Comparison of ENCODE assay signal across 8 cellular contexts in genomic region chr7:32892521-32893224, GRCh38. TPM values are rescaled to one million over a fixed set of nuclear protein-coding genes. Genes with fewer than 3 reads are reported as not detected.
A peak's percentile ranks its signal among the peaks of the same experiment; 100 is the strongest.
DNase-seq lines count a peak whose midpoint lies in the region; ATAC-seq and TF ChIP-seq lines count a peak whose summit lies in the region.

No MANE protein-coding gene starts in this region.

- no peaks in the 10 kb centered on the region for H3K27me3 Mint-ChIP-seq in activated T-helper 2 cell treated with anti-CD3 and anti-CD28 coated beads, Interferon-gamma antibody, Interleukin-2, Interleukin-4, amounts not matched to agents 10 μg/mL and 5 μg/mL and 100 μg/mL, durations not matched to agents 14 hours and 24 hours and 36 hours (ENCODE audit: low read depth)
- no peaks in the 10 kb centered on the region for H3K27me3 Mint-ChIP-seq in natural killer cell treated with Interleukin-12 subunit alpha and Interleukin-12 subunit beta and Interleukin-15 and Interleukin-18, amount 100 ng/mL, for 72 hours

- H3K27me3 ChIP-seq in PC-9 (ENCODE audit: insufficient read depth, low read depth): no peaks in the 10 kb centered on the region
- no peaks in the 10 kb centered on the region for H3K27me3 ChIP-seq in subcutaneous abdominal adipose tissue (ENCODE audit: control insufficient read depth in 5 of 5, insufficient read depth in 4 of 5, low read length in 5 of 5)

- H3K4me1 ChIP-seq in PC-9 (replicated peaks; ENCODE audit: insufficient read depth): peaks cover 35% of the 10 kb centered on the region
- peaks cover 0 to 37% (median 29%) of the 10 kb centered on the region in 5 donors for H3K4me1 ChIP-seq in subcutaneous abdominal adipose tissue (ENCODE audit: control insufficient read depth in 5 of 5, insufficient read depth in 5 of 5, low read length in 5 of 5)

- H3K4me1 Mint-ChIP-seq in activated T-helper 2 cell treated with anti-CD3 and anti-CD28 coated beads, Interferon-gamma antibody, Interleukin-2, Interleukin-4, amounts not matched to agents 10 μg/mL and 5 μg/mL and 100 μg/mL, durations not matched to agents 14 hours and 24 hours and 36 hours (ENCODE audit: low read depth): peaks cover 43% of the 10 kb centered on the region
- peaks cover 34 to 44% of the 10 kb centered on the region in 2 donors for H3K4me1 Mint-ChIP-seq in natural killer cell treated with Interleukin-12 subunit alpha and Interleukin-12 subunit beta and Interleukin-15 and Interleukin-18, amount 100 ng/mL, for 72 hours (ENCODE audit: low read depth in 2 of 2)

- peaks cover 33% of the 10 kb centered on the region for H3K79me2 ChIP-seq in PC-9 (ENCODE audit: low read depth)

- H4K20me1 ChIP-seq in PC-9 (ENCODE audit: insufficient read depth): peaks cover 25% of the 10 kb centered on the region

- peaks cover 38% of the 10 kb centered on the region; the same call in 1 of the 2 replicates for H3F3A ChIP-seq in PC-9 (ENCODE audit: insufficient read depth, low read depth)

- H3K36me3 ChIP-seq in PC-9 (ENCODE audit: low read depth) (no peaks in the 10 kb centered on the region), subcutaneous abdominal adipose tissue (ENCODE audit: control insufficient read depth in 5 of 5, insufficient read depth in 5 of 5, low read length in 5 of 5) (no peaks in the 10 kb centered on the region)

- H3K4me3 ChIP-seq in PC-9: peak overlapping the region; percentile 86
- peak overlapping the region; percentile 58 for H3K4me3 ChIP-seq in fibroblast of pulmonary artery (replicated peaks; ENCODE audit: low read depth, low read length)
- H3K4me3 ChIP-seq in subcutaneous abdominal adipose tissue (ENCODE audit: low read depth in 1 of 5, low read length in 5 of 5): peak overlapping the region; percentile 71 to 82 (median 74)

- TSS peak; percentile 97 for BruUV-seq in PC-9 (replicated peaks; lab: Mats Ljungman, UMichigan)

- H3K9ac ChIP-seq in subcutaneous abdominal adipose tissue (ENCODE audit: low read length in 5 of 5): peak overlapping the region; percentile 78 to 93 (median 90)

- peak overlapping the region; percentile 89 for H3K4me2 ChIP-seq in PC-9

- DNase-seq in PC-9: peak; percentile 50 to 79
- peak; percentile 51 for DNase-seq in activated T-helper 2 cell treated with anti-CD3 and anti-CD28 coated beads, Interferon-gamma antibody, Interleukin-2, Interleukin-4, amounts not matched to agents 10 μg/mL and 5 μg/mL and 100 μg/mL, durations not matched to agents 14 hours and 24 hours and 36 hours (ENCODE audit: low spot score)
- DNase-seq in fibroblast of pulmonary artery (ENCODE audit: low read depth): peak; percentile 75
- peak; percentile 60 for DNase-seq in natural killer cell treated with Interleukin-12 subunit alpha and Interleukin-12 subunit beta and Interleukin-15 and Interleukin-18, amount 100 ng/mL, for 72 hours (ENCODE audit: low spot score)

- CTCF ChIA-PET in PC-9 (lab: Charles Lee): interaction anchor here (1.0 kb wide), 1 partner anchor 46 kb away, joined by 5 read pairs; no protein-coding TSS in a partner anchor

- H3K27ac ChIP-seq in PC-9 (peak overlapping the region; percentile 87), subcutaneous abdominal adipose tissue (ENCODE audit: low read depth, low read length) (peak overlapping the region; percentile 99)

- POLR2A ChIA-PET in PC-9 (lab: Charles Lee; ENCODE audit: unreplicated experiment): interaction anchor here (0.6 to 1.4 kb wide), 5 partner anchors 13 to 90 kb away, joined by 3 to 25 read pairs (median 16); partner anchors contain the start of gene FKBP9

- H3K9me3 ChIP-seq in PC-9 (ENCODE audit: insufficient read depth, low read depth): no peaks in the 10 kb centered on the region
- no peaks in the 10 kb centered on the region for H3K9me3 ChIP-seq in subcutaneous abdominal adipose tissue (ENCODE audit: control insufficient read depth in 5 of 5, low read length in 5 of 5)

- H2AFZ ChIP-seq in PC-9: peak overlapping the region; percentile 89

- ATAC-seq in GM18499 (IDR thresholded peaks at IDR 0.05; ENCODE audit: insufficient read depth, unreplicated experiment) (peak; percentile 22), HG03558 (IDR thresholded peaks at IDR 0.05; ENCODE audit: extremely low read depth, unreplicated experiment) (peak; percentile 18), HG03521 (IDR thresholded peaks at IDR 0.05; ENCODE audit: unreplicated experiment) (no peak)
- peak in 1 of 2 donors; percentile 22 for ATAC-seq in natural killer cell treated with Interleukin-12 subunit alpha and Interleukin-12 subunit beta and Interleukin-15 and Interleukin-18, amount 100 ng/mL, for 72 hours

- intact Hi-C loops in PC-9 (cut with micrococcal nuclease; ENCODE audit: unreplicated experiment): loop anchor here (1.0 to 5.0 kb wide), 5 partner anchors 13 to 395 kb away; partner anchors contain the start of genes AVL9 and FKBP9
- intact Hi-C loops in activated T-helper 2 cell treated with anti-CD3 and anti-CD28 coated beads, Interferon-gamma antibody, Interleukin-2, Interleukin-4, amounts not matched to agents 10 μg/mL and 5 μg/mL and 100 μg/mL, durations not matched to agents 14 hours and 24 hours and 36 hours (cut with micrococcal nuclease): loop anchor here (1.0 to 2.0 kb wide), 8 partner anchors 13 to 402 kb away; partner anchors contain the start of genes BBS9 and LSM5

- H3K9me3 Mint-ChIP-seq in activated T-helper 2 cell treated with anti-CD3 and anti-CD28 coated beads, Interferon-gamma antibody, Interleukin-2, Interleukin-4, amounts not matched to agents 10 μg/mL and 5 μg/mL and 100 μg/mL, durations not matched to agents 14 hours and 24 hours and 36 hours: no peaks in the 10 kb centered on the region
- H3K9me3 Mint-ChIP-seq in natural killer cell treated with Interleukin-12 subunit alpha and Interleukin-12 subunit beta and Interleukin-15 and Interleukin-18, amount 100 ng/mL, for 72 hours: no peaks in the 10 kb centered on the region

- peaks cover 26% of the 10 kb centered on the region for H3K36me3 Mint-ChIP-seq in activated T-helper 2 cell treated with anti-CD3 and anti-CD28 coated beads, Interferon-gamma antibody, Interleukin-2, Interleukin-4, amounts not matched to agents 10 μg/mL and 5 μg/mL and 100 μg/mL, durations not matched to agents 14 hours and 24 hours and 36 hours (ENCODE audit: low read depth)
- H3K36me3 Mint-ChIP-seq in natural killer cell treated with Interleukin-12 subunit alpha and Interleukin-12 subunit beta and Interleukin-15 and Interleukin-18, amount 100 ng/mL, for 72 hours: peaks cover 12% of the 10 kb centered on the region

- no peak for TF ChIP-seq CTCF in PC-9 (conservative IDR thresholded peaks at IDR 0.05)
- no peak for TF ChIP-seq CTCF in fibroblast of pulmonary artery (IDR thresholded peaks at IDR 0.05; ENCODE audit: low read length, missing control alignments)

- H3K4me3 Mint-ChIP-seq in activated T-helper 2 cell treated with anti-CD3 and anti-CD28 coated beads, Interferon-gamma antibody, Interleukin-2, Interleukin-4, amounts not matched to agents 10 μg/mL and 5 μg/mL and 100 μg/mL, durations not matched to agents 14 hours and 24 hours and 36 hours (ENCODE audit: low read depth): peak overlapping the region; percentile 88
- H3K4me3 Mint-ChIP-seq in natural killer cell treated with Interleukin-12 subunit alpha and Interleukin-12 subunit beta and Interleukin-15 and Interleukin-18, amount 100 ng/mL, for 72 hours: peak overlapping the region; percentile 89

- H3K9me2 ChIP-seq in PC-9 (ENCODE audit: insufficient read depth): no peaks in the 10 kb centered on the region

- peak overlapping the region; percentile 99 for H3K27ac Mint-ChIP-seq in activated T-helper 2 cell treated with anti-CD3 and anti-CD28 coated beads, Interferon-gamma antibody, Interleukin-2, Interleukin-4, amounts not matched to agents 10 μg/mL and 5 μg/mL and 100 μg/mL, durations not matched to agents 14 hours and 24 hours and 36 hours
- peak overlapping the region; percentile 90 to 94 for H3K27ac Mint-ChIP-seq in natural killer cell treated with Interleukin-12 subunit alpha and Interleukin-12 subunit beta and Interleukin-15 and Interleukin-18, amount 100 ng/mL, for 72 hours

RNA-seq across cellular contexts. Expression of gene KBTBD2, which starts 1.1 kb away (rescaled TPM):
- 49.1 and 56.7 TPM in 2 replicates for total RNA-seq in PC-9 (2021)
- total RNA-seq in activated T-helper 2 cell treated with anti-CD3 and anti-CD28 coated beads, Interferon-gamma antibody, Interleukin-2, Interleukin-4, amounts not matched to agents 10 μg/mL and 5 μg/mL and 100 μg/mL, durations not matched to agents 14 hours and 24 hours and 36 hours: 25.7 and 27.8 TPM in 2 replicates
- 10 to 100 TPM; 36.3 to 38.8 TPM for total RNA-seq in natural killer cell treated with Interleukin-12 subunit alpha and Interleukin-12 subunit beta and Interleukin-15 and Interleukin-18, amount 100 ng/mL, for 72 hours
